In genomic region chr17:67042104-67042899, GRCh38 we compare ENCODE assay signal across 1 cellular context.
TF ChIP-seq lines count a peak whose summit lies in the region.

No MANE protein-coding gene starts in this region.

TF ChIP-seq in SK-N-SH, 30 proteins besides CTCF, POLR2A, EP300 and RAD21:
- TF ChIP-seq REST (IDR thresholded peaks at IDR 0.05; ENCODE audit: low read depth, low read length), result no peak
- no peak for TF ChIP-seq ZBTB33 (IDR thresholded peaks at IDR 0.05; ENCODE audit: borderline replicate concordance, low read depth)
- no peak for TF ChIP-seq FOXM1 (IDR thresholded peaks at IDR 0.05; ENCODE audit: low read depth)
- TF ChIP-seq MAX (IDR thresholded peaks at IDR 0.05; ENCODE audit: low read depth), result no peak
- no peak for TF ChIP-seq TAF1 (IDR thresholded peaks at IDR 0.05; ENCODE audit: borderline replicate concordance, low read depth, low read length)
- no peak for TF ChIP-seq TEAD4 (IDR thresholded peaks at IDR 0.05; ENCODE audit: borderline replicate concordance, insufficient read depth)
- no peak for TF ChIP-seq RCOR1 (IDR thresholded peaks at IDR 0.05; ENCODE audit: low read length)
- TF ChIP-seq MXI1 (IDR thresholded peaks at IDR 0.05; ENCODE audit: low read depth, low read length), result no peak
- TF ChIP-seq USF1 (IDR thresholded peaks at IDR 0.05; ENCODE audit: borderline replicate concordance, low read depth), result no peak
